Comparison of ENCODE assay signal across 23 cellular contexts in the genomic region with DNA sequence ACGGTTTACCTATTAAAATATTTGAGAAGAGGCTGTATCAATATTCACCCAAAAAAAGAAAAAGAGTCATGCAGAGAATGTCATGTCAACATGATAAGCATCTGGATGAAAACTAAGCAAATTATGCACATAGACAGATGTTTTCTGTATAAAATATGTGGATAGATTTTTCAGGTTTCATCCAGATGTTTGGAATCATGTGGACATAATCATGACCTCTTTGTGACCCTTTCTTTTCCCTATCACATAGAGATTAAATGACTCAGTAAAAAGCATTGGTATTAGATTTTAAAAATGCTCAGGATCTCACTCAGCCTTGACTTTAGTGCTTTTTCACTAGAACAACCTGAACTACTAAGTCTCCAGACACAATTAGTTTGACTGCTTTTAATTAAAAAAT.
"Had no signal": no experiment of that assay in that cellular context is flagged by ENCODE, and none has a peak within 500 bp of the region (broad histone marks: within the 10 kb centered on the region; RNA-seq: fewer than 3 reads in every experiment).

No MANE protein-coding gene starts in this region.

- H3K4me1 Mint-ChIP-seq: endodermal cell, naive B cell had no signal

- H3K27ac Mint-ChIP-seq: endodermal cell, naive B cell, progenitor cell of endocrine pancreas, type B pancreatic cell had no signal

- H3K4me1 ChIP-seq: colonic mucosa, lower lobe of right lung had no signal

- H3K36me3 ChIP-seq: colonic mucosa, heart right ventricle, left lung, lower lobe of right lung, pancreas, suprapubic skin, thyroid gland had no signal

- H3K36me3 Mint-ChIP-seq: naive B cell, type B pancreatic cell had no signal

- H3K9me3 ChIP-seq: colonic mucosa, heart right ventricle, left lung, lower lobe of right lung, pancreas, suprapubic skin, thyroid gland had no signal

- H3K4me3 ChIP-seq: colonic mucosa, heart right ventricle, left lung, lower lobe of right lung, pancreas, suprapubic skin, thyroid gland had no signal

- H3K27me3 ChIP-seq: colonic mucosa, heart right ventricle, left lung, pancreas, suprapubic skin, thyroid gland had no signal

- H3K27me3 Mint-ChIP-seq: naive B cell, progenitor cell of endocrine pancreas, type B pancreatic cell had no signal

- H3K27ac ChIP-seq: colonic mucosa, heart right ventricle, left lung, lower lobe of right lung, pancreas, suprapubic skin had no signal

- H3K4me3 Mint-ChIP-seq: endodermal cell, naive B cell, nephron, type B pancreatic cell had no signal

- ATAC-seq: heart right ventricle; left lung; lower lobe of right lung; pancreas; right cardiac atrium; stimulated activated naive CD8-positive, alpha-beta T cell treated with anti-CD3 and anti-CD28 coated beads, Interleukin-15, Interleukin-2, amounts not matched to agents 100 U/mL and 50 U/mL, for 24 hours had no signal

- DNase-seq: colonic mucosa; effector CD4-positive, alpha-beta T cell; endodermal cell; erythroblast; foreskin melanocyte; heart right ventricle; hypothalamus; left lung; lower lobe of right lung; mesenchymal stem cell; midbrain; naive B cell; occipital lobe; pancreas; right cardiac atrium; small intestine; stimulated activated CD4-positive, alpha-beta T cell treated with anti-CD3 and anti-CD28 coated beads, Interleukin-12 subunit alpha, Interleukin-12 subunit beta, amount 100 ng/mL, for 4 hours; stimulated activated naive CD8-positive, alpha-beta T cell treated with anti-CD3 and anti-CD28 coated beads, Interleukin-15, Interleukin-2, amounts not matched to agents 100 U/mL and 50 U/mL, for 24 hours; thyroid gland had no signal

- H3K9me3 Mint-ChIP-seq: endodermal cell, naive B cell, nephron, type B pancreatic cell had no signal
